Comparison of ENCODE assay signal across 1 cellular context in the genomic region with DNA sequence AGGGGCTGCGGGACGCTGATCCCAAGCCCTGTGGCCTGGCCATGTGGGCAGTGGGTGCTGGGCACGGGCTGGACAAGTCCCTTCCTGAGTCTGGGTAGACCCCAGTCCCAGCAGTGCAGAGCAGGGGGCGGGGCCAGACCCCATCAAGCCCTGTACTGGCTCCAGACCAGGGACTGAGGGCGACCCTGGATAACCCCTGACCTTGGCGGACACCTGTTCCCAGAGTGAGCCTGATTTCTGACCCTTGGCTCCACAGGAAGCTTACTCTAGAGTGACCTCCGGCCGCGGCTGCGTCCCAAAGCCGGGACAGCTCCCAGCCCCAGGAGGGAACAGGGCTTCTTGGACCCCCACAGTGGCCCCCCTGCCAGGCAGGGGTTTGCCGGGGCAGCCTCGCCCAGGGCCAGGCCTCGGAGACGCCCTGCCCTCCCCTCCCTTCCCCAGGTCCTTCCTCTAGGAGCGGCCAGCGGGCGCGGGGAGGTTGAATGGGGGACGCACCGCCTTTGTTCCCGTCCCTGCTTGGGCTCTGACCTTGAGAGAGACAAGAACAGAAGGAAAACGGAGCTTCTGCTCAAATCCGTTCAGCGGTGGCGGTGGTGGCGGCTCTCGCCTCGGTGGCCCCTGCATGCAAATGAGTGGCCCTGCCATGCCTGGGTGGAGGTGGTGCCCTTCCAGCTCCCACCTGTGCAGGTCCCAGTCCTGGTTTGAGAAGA.
TF ChIP-seq lines count a peak whose summit lies in the region.

No MANE protein-coding gene starts in this region.

TF ChIP-seq in HepG2, 621 proteins besides CTCF, POLR2A, EP300 and RAD21 (continued from another document and continues in another):
- TF ChIP-seq, protein P1, sequence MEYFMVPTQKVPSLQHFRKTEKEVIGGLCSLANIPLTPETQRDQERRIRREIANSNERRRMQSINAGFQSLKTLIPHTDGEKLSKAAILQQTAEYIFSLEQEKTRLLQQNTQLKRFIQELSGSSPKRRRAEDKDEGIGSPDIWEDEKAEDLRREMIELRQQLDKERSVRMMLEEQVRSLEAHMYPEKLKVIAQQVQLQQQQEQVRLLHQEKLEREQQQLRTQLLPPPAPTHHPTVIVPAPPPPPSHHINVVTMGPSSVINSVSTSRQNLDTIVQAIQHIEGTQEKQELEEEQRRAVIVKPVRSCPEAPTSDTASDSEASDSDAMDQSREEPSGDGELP (IDR thresholded peaks at IDR 0.05; ENCODE audit: borderline replicate concordance, low read depth) = peak; percentile 88
- TF ChIP-seq NR2F1 (CRISPR knock-in tag; IDR thresholded peaks at IDR 0.05) = peak; percentile 86 to 89
- peak; percentile 94; the same call in 1 of the 2 replicates for TF ChIP-seq NR1H2 (CRISPR knock-in tag; IDR thresholded peaks at IDR 0.05; ENCODE audit: borderline replicate concordance, low read depth)
- TF ChIP-seq, protein P2, sequence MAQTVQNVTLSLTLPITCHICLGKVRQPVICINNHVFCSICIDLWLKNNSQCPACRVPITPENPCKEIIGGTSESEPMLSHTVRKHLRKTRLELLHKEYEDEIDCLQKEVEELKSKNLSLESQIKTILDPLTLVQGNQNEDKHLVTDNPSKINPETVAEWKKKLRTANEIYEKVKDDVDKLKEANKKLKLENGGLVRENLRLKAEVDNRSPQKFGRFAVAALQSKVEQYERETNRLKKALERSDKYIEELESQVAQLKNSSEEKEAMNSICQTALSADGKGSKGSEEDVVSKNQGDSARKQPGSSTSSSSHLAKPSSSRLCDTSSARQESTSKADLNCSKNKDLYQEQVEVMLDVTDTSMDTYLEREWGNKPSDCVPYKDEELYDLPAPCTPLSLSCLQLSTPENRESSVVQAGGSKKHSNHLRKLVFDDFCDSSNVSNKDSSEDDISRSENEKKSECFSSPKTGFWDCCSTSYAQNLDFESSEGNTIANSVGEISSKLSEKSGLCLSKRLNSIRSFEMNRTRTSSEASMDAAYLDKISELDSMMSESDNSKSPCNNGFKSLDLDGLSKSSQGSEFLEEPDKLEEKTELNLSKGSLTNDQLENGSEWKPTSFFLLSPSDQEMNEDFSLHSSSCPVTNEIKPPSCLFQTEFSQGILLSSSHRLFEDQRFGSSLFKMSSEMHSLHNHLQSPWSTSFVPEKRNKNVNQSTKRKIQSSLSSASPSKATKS (CRISPR knock-in tag; IDR thresholded peaks at IDR 0.05) = no peak
- TF ChIP-seq, protein P3, sequence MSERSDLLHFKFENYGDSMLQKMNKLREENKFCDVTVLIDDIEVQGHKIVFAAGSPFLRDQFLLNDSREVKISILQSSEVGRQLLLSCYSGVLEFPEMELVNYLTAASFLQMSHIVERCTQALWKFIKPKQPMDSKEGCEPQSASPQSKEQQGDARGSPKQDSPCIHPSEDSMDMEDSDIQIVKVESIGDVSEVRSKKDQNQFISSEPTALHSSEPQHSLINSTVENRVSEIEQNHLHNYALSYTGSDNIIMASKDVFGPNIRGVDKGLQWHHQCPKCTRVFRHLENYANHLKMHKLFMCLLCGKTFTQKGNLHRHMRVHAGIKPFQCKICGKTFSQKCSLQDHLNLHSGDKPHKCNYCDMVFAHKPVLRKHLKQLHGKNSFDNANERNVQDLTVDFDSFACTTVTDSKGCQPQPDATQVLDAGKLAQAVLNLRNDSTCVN (CRISPR knock-in tag; IDR thresholded peaks at IDR 0.05; ENCODE audit: borderline replicate concordance) = peak; percentile 98
- TF ChIP-seq, protein P4, sequence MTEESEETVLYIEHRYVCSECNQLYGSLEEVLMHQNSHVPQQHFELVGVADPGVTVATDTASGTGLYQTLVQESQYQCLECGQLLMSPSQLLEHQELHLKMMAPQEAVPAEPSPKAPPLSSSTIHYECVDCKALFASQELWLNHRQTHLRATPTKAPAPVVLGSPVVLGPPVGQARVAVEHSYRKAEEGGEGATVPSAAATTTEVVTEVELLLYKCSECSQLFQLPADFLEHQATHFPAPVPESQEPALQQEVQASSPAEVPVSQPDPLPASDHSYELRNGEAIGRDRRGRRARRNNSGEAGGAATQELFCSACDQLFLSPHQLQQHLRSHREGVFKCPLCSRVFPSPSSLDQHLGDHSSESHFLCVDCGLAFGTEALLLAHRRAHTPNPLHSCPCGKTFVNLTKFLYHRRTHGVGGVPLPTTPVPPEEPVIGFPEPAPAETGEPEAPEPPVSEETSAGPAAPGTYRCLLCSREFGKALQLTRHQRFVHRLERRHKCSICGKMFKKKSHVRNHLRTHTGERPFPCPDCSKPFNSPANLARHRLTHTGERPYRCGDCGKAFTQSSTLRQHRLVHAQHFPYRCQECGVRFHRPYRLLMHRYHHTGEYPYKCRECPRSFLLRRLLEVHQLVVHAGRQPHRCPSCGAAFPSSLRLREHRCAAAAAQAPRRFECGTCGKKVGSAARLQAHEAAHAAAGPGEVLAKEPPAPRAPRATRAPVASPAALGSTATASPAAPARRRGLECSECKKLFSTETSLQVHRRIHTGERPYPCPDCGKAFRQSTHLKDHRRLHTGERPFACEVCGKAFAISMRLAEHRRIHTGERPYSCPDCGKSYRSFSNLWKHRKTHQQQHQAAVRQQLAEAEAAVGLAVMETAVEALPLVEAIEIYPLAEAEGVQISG (CRISPR knock-in tag; IDR thresholded peaks at IDR 0.05) = peak; percentile 68
- TF ChIP-seq, protein P5, sequence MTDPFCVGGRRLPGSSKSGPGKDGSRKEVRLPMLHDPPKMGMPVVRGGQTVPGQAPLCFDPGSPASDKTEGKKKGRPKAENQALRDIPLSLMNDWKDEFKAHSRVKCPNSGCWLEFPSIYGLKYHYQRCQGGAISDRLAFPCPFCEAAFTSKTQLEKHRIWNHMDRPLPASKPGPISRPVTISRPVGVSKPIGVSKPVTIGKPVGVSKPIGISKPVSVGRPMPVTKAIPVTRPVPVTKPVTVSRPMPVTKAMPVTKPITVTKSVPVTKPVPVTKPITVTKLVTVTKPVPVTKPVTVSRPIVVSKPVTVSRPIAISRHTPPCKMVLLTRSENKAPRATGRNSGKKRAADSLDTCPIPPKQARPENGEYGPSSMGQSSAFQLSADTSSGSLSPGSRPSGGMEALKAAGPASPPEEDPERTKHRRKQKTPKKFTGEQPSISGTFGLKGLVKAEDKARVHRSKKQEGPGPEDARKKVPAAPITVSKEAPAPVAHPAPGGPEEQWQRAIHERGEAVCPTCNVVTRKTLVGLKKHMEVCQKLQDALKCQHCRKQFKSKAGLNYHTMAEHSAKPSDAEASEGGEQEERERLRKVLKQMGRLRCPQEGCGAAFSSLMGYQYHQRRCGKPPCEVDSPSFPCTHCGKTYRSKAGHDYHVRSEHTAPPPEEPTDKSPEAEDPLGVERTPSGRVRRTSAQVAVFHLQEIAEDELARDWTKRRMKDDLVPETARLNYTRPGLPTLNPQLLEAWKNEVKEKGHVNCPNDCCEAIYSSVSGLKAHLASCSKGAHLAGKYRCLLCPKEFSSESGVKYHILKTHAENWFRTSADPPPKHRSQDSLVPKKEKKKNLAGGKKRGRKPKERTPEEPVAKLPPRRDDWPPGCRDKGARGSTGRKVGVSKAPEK (CRISPR knock-in tag; IDR thresholded peaks at IDR 0.05; ENCODE audit: borderline replicate concordance) = peak; percentile 42; the same call in 1 of the 2 replicates
- TF ChIP-seq ZNF75D (CRISPR knock-in tag; IDR thresholded peaks at IDR 0.05; ENCODE audit: borderline replicate concordance) = no peak
- TF ChIP-seq, protein P6, sequence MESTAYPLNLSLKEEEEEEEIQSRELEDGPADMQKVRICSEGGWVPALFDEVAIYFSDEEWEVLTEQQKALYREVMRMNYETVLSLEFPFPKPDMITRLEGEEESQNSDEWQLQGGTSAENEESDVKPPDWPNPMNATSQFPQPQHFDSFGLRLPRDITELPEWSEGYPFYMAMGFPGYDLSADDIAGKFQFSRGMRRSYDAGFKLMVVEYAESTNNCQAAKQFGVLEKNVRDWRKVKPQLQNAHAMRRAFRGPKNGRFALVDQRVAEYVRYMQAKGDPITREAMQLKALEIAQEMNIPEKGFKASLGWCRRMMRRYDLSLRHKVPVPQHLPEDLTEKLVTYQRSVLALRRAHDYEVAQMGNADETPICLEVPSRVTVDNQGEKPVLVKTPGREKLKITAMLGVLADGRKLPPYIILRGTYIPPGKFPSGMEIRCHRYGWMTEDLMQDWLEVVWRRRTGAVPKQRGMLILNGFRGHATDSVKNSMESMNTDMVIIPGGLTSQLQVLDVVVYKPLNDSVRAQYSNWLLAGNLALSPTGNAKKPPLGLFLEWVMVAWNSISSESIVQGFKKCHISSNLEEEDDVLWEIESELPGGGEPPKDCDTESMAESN (CRISPR knock-in tag; conservative IDR thresholded peaks at IDR 0.05) = 0 out of 2 replicates have a peak, but pooled peaks have one; percentile 45
- TF ChIP-seq FOXJ3 (CRISPR knock-in tag; IDR thresholded peaks at IDR 0.05; ENCODE audit: borderline replicate concordance) = 0 out of 2 replicates have a peak, but pooled peaks have one; percentile 19
- TF ChIP-seq NRL (CRISPR knock-in tag; IDR thresholded peaks at IDR 0.05; ENCODE audit: borderline replicate concordance) = peak; percentile 36; the same call in 1 of the 2 replicates
- no peak for TF ChIP-seq SMARCE1 (IDR thresholded peaks at IDR 0.05; ENCODE audit: borderline replicate concordance)
- no peak for TF ChIP-seq NFIC (IDR thresholded peaks at IDR 0.05; ENCODE audit: low read length)
- TF ChIP-seq ZNF432 (CRISPR knock-in tag; IDR thresholded peaks at IDR 0.05; ENCODE audit: borderline replicate concordance) = no peak
- TF ChIP-seq, protein P7, sequence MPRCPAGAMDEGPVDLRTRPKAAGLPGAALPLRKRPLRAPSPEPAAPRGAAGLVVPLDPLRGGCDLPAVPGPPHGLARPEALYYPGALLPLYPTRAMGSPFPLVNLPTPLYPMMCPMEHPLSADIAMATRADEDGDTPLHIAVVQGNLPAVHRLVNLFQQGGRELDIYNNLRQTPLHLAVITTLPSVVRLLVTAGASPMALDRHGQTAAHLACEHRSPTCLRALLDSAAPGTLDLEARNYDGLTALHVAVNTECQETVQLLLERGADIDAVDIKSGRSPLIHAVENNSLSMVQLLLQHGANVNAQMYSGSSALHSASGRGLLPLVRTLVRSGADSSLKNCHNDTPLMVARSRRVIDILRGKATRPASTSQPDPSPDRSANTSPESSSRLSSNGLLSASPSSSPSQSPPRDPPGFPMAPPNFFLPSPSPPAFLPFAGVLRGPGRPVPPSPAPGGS (CRISPR knock-in tag; IDR thresholded peaks at IDR 0.05) = no peak; the same call in 1 of the 2 replicates
- no peak for TF ChIP-seq ZNF816 (CRISPR knock-in tag; IDR thresholded peaks at IDR 0.05; ENCODE audit: borderline replicate concordance)
- peak; percentile 71; the same call in 1 of the 2 replicates for TF ChIP-seq GABPB1 (CRISPR knock-in tag; IDR thresholded peaks at IDR 0.05)
- no peak for TF ChIP-seq IKZF1 (IDR thresholded peaks at IDR 0.05)
- no peak for TF ChIP-seq SRSF9 (IDR thresholded peaks at IDR 0.05; ENCODE audit: borderline replicate concordance, insufficient read depth, low read depth, low read length, poor library complexity, severe bottlenecking)
- peak; percentile 57 for TF ChIP-seq ZMYM3 (CRISPR knock-in tag; IDR thresholded peaks at IDR 0.05)
- no peak for TF ChIP-seq MBD4 (IDR thresholded peaks at IDR 0.05; ENCODE audit: borderline replicate concordance, low read length)
- TF ChIP-seq RCOR2 (CRISPR knock-in tag; IDR thresholded peaks at IDR 0.05) = 0 out of 2 replicates have a peak, but pooled peaks have one; percentile 47
- TF ChIP-seq PCBP2 (optimal IDR thresholded peaks at IDR 0.05; ENCODE audit: low read depth, low read length, poor library complexity, severe bottlenecking) = no peak
- no peak for TF ChIP-seq SP1 (IDR thresholded peaks at IDR 0.05)
- no peak for TF ChIP-seq SP1 (CRISPR knock-in tag; IDR thresholded peaks at IDR 0.05)
- TF ChIP-seq ZNF335 (CRISPR knock-in tag; IDR thresholded peaks at IDR 0.05) = no peak
- no peak for TF ChIP-seq KLF9 (CRISPR knock-in tag; IDR thresholded peaks at IDR 0.05; ENCODE audit: low read depth)
- TF ChIP-seq ESRRA (CRISPR knock-in tag; IDR thresholded peaks at IDR 0.05; ENCODE audit: low read depth) = peak; percentile 97
- TF ChIP-seq NONO (IDR thresholded peaks at IDR 0.05) = no peak
- peak; percentile 77 for TF ChIP-seq NONO (CRISPR knock-in tag; conservative IDR thresholded peaks at IDR 0.05)
- no peak for TF ChIP-seq THYN1 (CRISPR knock-in tag; IDR thresholded peaks at IDR 0.05; ENCODE audit: borderline replicate concordance, low read depth)
- TF ChIP-seq TBX2 (CRISPR knock-in tag; IDR thresholded peaks at IDR 0.05; ENCODE audit: borderline replicate concordance) = peak; percentile 85; the same call in 1 of the 2 replicates
- peak; percentile 70; the same call in 1 of the 2 replicates for TF ChIP-seq HNRNPL (IDR thresholded peaks at IDR 0.05; ENCODE audit: low read depth, low read length)
- TF ChIP-seq, protein P8, sequence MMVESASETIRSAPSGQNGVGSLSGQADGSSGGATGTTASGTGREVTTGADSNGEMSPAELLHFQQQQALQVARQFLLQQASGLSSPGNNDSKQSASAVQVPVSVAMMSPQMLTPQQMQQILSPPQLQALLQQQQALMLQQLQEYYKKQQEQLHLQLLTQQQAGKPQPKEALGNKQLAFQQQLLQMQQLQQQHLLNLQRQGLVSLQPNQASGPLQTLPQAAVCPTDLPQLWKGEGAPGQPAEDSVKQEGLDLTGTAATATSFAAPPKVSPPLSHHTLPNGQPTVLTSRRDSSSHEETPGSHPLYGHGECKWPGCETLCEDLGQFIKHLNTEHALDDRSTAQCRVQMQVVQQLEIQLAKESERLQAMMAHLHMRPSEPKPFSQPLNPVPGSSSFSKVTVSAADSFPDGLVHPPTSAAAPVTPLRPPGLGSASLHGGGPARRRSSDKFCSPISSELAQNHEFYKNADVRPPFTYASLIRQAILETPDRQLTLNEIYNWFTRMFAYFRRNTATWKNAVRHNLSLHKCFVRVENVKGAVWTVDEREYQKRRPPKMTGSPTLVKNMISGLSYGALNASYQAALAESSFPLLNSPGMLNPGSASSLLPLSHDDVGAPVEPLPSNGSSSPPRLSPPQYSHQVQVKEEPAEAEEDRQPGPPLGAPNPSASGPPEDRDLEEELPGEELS (CRISPR knock-in tag; IDR thresholded peaks at IDR 0.05) = no peak
